Comparison of ENCODE assay signal across 8 cellular contexts in the genomic region with DNA sequence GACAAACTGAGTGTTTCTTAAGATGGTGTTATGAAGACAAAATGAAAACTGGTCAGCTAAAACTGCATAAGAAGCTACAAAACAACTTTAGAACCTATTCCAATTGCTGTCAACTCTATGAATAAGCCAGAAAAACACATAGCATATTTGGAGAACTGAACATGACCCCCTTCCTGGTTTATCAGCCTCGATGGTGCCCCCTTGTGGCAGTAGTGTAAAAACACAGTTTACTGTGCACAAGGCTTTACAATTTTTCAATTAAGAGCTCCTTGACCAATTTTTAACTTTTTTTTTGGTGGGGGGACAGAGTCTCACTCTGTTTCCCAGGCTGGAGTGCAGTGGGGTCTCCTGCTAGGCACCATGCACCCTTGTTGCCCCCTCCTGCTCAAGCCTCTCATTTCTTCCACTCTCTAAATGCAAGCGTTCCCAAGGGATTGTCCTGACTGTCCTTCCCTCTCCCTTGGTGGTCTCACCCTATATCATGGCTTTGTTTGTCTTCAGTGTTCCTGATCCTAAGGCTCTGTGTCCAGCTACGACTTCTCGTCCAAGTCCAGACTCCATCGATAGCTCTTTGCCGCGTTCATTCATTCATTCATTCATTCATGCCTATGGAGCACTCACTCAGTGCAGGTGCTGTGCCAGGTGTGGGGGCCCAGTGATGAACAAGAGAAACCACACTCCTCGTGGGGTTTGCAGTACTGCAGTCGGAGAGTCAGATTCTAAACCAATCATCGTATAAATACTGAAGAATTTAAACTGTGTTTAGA. TPM values are rescaled to one million over a fixed set of nuclear protein-coding genes. Genes with fewer than 3 reads are reported as not detected.
DNase-seq lines count a peak whose midpoint lies in the region; ATAC-seq and TF ChIP-seq lines count a peak whose summit lies in the region.

No MANE protein-coding gene starts in this region.

- intact Hi-C loops in uterus (cut with DNase I; ENCODE audit: low total_unique reads), result no loop called here

- no peak overlapping the region for H3K27ac ChIP-seq in RWPE2 (ENCODE audit: poor library complexity, severe bottlenecking)
- H3K27ac ChIP-seq in uterus, result peak overlapping the region; percentile 52 to 84

- peak; percentile 92 for DNase-seq in DMS 273 (lab: John Stamatoyannopoulos, UW; ENCODE audit: unreplicated experiment)
- no peak for DNase-seq in RWPE2 (ENCODE audit: low spot score)
- peak; percentile 55 for DNase-seq in activated T-helper 1 cell treated with Interleukin-2 at 50 U/mL for 16 hours (ENCODE audit: low read depth)
- DNase-seq in fibroblast of the aortic adventitia (ENCODE audit: low read depth), result peak; percentile 88
- peak; percentile 82 for DNase-seq in pons (ENCODE audit: low spot score)
- DNase-seq in uterus, result peak; percentile 54 to 65

- H3K9me3 ChIP-seq in RWPE2 (ENCODE audit: severe bottlenecking) (no peaks in the 10 kb centered on the region), uterus (no peaks in the 10 kb centered on the region)

- TF ChIP-seq CTCF in LNCAP (IDR thresholded peaks at IDR 0.05), result peak; percentile 82
- TF ChIP-seq CTCF in RWPE2 (IDR thresholded peaks at IDR 0.05; ENCODE audit: poor library complexity, severe bottlenecking), result peak; percentile 90
- TF ChIP-seq CTCF in fibroblast of the aortic adventitia (IDR thresholded peaks at IDR 0.05; ENCODE audit: insufficient read depth, low read length), result peak; percentile 80
- TF ChIP-seq CTCF in uterus (IDR thresholded peaks at IDR 0.05), result peak; percentile 65 to 78 (median 72)

- H3K27me3 ChIP-seq in RWPE2 (ENCODE audit: insufficient read depth, poor library complexity, severe bottlenecking), result no peaks in the 10 kb centered on the region
- no peaks in the 10 kb centered on the region for H3K27me3 ChIP-seq in uterus

- no peak overlapping the region for H3K4me3 ChIP-seq in RWPE2 (ENCODE audit: severe bottlenecking)
- H3K4me3 ChIP-seq in fibroblast of the aortic adventitia (ENCODE audit: low read depth, low read length), result no peak overlapping the region
- no peak overlapping the region for H3K4me3 ChIP-seq in uterus

- H3K36me3 ChIP-seq in RWPE2 (ENCODE audit: low read depth) (peaks cover 21% of the 10 kb centered on the region), uterus (no peaks in the 10 kb centered on the region)

- H3K4me1 ChIP-seq in RWPE2 (ENCODE audit: insufficient read depth, poor library complexity, severe bottlenecking), result no peaks in the 10 kb centered on the region
- H3K4me1 ChIP-seq in uterus, result peaks cover 0 to 5% of the 10 kb centered on the region in 2 donors

- ATAC-seq in RWPE2 (ENCODE audit: low read depth), result 0 out of 3 replicates have a peak, but pooled peaks have one; percentile 13
- no peak for ATAC-seq in HG03025 (IDR thresholded peaks at IDR 0.05; ENCODE audit: low FRiP score, unreplicated experiment)

- no peak for TF ChIP-seq POLR2A in uterus (IDR thresholded peaks at IDR 0.05)

RNA-seq across cellular contexts. Expression of a gene that starts 7.5 kb away (rescaled TPM):
- total RNA-seq in fibroblast of the aortic adventitia (ENCODE audit: low replicate concordance), result 99.7 and 102 TPM in 2 replicates
- 100 to 1,000 TPM in 3 of 4 donors, 10 to 100 TPM in 1; 83.5 to 796 (median 199) TPM for total RNA-seq in uterus

RNA-seq across cellular contexts. Expression of a gene that starts 16.0 kb away (rescaled TPM):
- total RNA-seq in fibroblast of the aortic adventitia (ENCODE audit: low replicate concordance) (not detected in 2 replicates), uterus (not detected)

RNA-seq across cellular contexts. Expression of a gene that starts 38.3 kb away (rescaled TPM):
- total RNA-seq in fibroblast of the aortic adventitia (ENCODE audit: low replicate concordance) (under 0.01 TPM in 1 of 2 replicates, not detected in the other), uterus (1 to 10 TPM in 1 of 4 donors, not detected in 3; 2.2 TPM)
